ENCODE assay signal across 31 cellular contexts in genomic region chr7:85038466-85038865, GRCh38.
"Had no signal": no experiment of that assay in that cellular context is flagged by ENCODE, and none has a peak within 500 bp of the region (broad histone marks: within the 10 kb centered on the region; RNA-seq: fewer than 3 reads in every experiment).

No MANE protein-coding gene starts in this region.

- H3K9ac ChIP-seq: neural progenitor cell had no signal

- ATAC-seq: left colon; left lung; lower lobe of right lung; natural killer cell; right cardiac atrium; sciatic nerve; stimulated activated naive B cell treated with anti-CD40 and anti-IgM and Interleukin-4, amounts not matched to agents 10 μg/mL and 1 μg/mL and 100 μg/mL, for 72 hours; stimulated activated naive CD8-positive, alpha-beta T cell treated with anti-CD3 and anti-CD28 coated beads, Interleukin-15, Interleukin-2, amounts not matched to agents 100 U/mL and 50 U/mL, for 24 hours had no signal

- H3K4me2 ChIP-seq: neural progenitor cell had no signal

- H3K36me3 ChIP-seq: left lung, lower lobe of right lung, neural progenitor cell, neutrophil, ovary, stomach, thyroid gland, transverse colon, upper lobe of left lung, vagina had no signal

- FAIRE-seq: islet of Langerhans, kidney had no signal

- H3K27me3 ChIP-seq: left lung, neural progenitor cell, neutrophil, ovary, stomach, testis, thyroid gland, transverse colon, upper lobe of left lung, vagina had no signal

- DNase-seq: hippocampal formation; kidney; left colon; lower lobe of right lung; mammary epithelial cell; mesenchymal stem cell; naive B cell; natural killer cell; nephron progenitor cell; occipital lobe; ovary; retina; right cardiac atrium; stimulated activated CD4-positive, alpha-beta T cell treated with anti-CD3 and anti-CD28 coated beads, Interleukin-12 subunit alpha, Interleukin-12 subunit beta, amount 100 ng/mL, for 4 hours; stimulated activated CD4-positive, alpha-beta T cell treated with anti-CD3 and anti-CD28 coated beads, Interleukin-15, amount 100 ng/mL, for 24 hours; stimulated activated CD4-positive, alpha-beta T cell treated with anti-CD3 and anti-CD28 coated beads, Interleukin-2, amount 100 ng/mL, for 24 hours; stimulated activated CD4-positive, alpha-beta T cell treated with anti-CD3 and anti-CD28 coated beads, Interleukin-4, amount 100 ng/mL, for 1 hour; stimulated activated naive B cell treated with anti-CD40 and anti-IgM and Interleukin-4, amounts not matched to agents 10 μg/mL and 1 μg/mL and 100 μg/mL, for 72 hours; stimulated activated naive CD8-positive, alpha-beta T cell treated with anti-CD3 and anti-CD28 coated beads, Interleukin-15, Interleukin-2, amounts not matched to agents 100 U/mL and 50 U/mL, for 24 hours; stomach; testis; transverse colon; upper lobe of left lung had no signal

- H3K9me3 ChIP-seq: left lung, lower lobe of right lung, neutrophil, ovary, stomach, testis, thyroid gland, transverse colon, upper lobe of left lung, vagina had no signal

- H3K27ac ChIP-seq: left lung, lower lobe of right lung, neural progenitor cell, neutrophil, ovary, skin epidermis, stomach, testis, thyroid gland, transverse colon, upper lobe of left lung, vagina had no signal

- H2AFZ ChIP-seq: neural progenitor cell had no signal

- H3K4me1 ChIP-seq: left lung, lower lobe of right lung, neural progenitor cell, testis, thyroid gland, transverse colon, upper lobe of left lung, vagina had no signal

- H3K4me3 ChIP-seq: left lung, lower lobe of right lung, neural progenitor cell, ovary, skin epidermis, stomach, testis, thyroid gland, transverse colon, upper lobe of left lung, vagina had no signal
